ENCODE assay signal across 13 cellular contexts in genomic region chr7:42492895-42493294, GRCh38.
A peak's percentile ranks its signal among the peaks of the same experiment; 100 is the strongest.
DNase-seq lines count a peak whose midpoint lies in the region; ATAC-seq and TF ChIP-seq lines count a peak whose summit lies in the region.
"Had no signal": no experiment of that assay in that cellular context is flagged by ENCODE, and none has a peak within 500 bp of the region (broad histone marks: within the 10 kb centered on the region; RNA-seq: fewer than 3 reads in every experiment).

No MANE protein-coding gene starts in this region.

- no peak for ATAC-seq in GM19452 (IDR thresholded peaks at IDR 0.05; ENCODE audit: unreplicated experiment)

- H3K4me1 ChIP-seq in HUES64 (ENCODE audit: insufficient read depth, low read length): 0 out of 2 replicates have a peak, but pooled peaks cover 5% of the 10 kb centered on the region

- H3K27me3 ChIP-seq in HUES64 (ENCODE audit: insufficient read depth, low read length): peaks cover 11% of the 10 kb centered on the region
- peaks cover 0 to 4% (median 0%) of the 10 kb centered on the region in 45 donors for H3K27me3 ChIP-seq in dorsolateral prefrontal cortex

- H3K4me3 ChIP-seq in HUES64 (ENCODE audit: low read length): peak overlapping the region; percentile 64
- peak overlapping the region in 55 of 59 donors; percentile 42 to 77 (median 58) for H3K4me3 ChIP-seq in dorsolateral prefrontal cortex

- 78% methylated on average over 5 of the region's 7 CpGs for WGBS in HUES64

- no peaks in the 10 kb centered on the region for H3K36me3 Mint-ChIP-seq in mesothelial cell of epicardium
- H3K36me3 Mint-ChIP-seq in progenitor cell of endocrine pancreas (ENCODE audit: insufficient read depth): no peaks in the 10 kb centered on the region
- H3K36me3 Mint-ChIP-seq: activated naive CD8-positive, alpha-beta T cell; CD4-positive, alpha-beta memory T cell had no signal

- no peak overlapping the region for H3K27ac ChIP-seq in HUES64 (ENCODE audit: low read depth, low read length)
- H3K27ac ChIP-seq in dorsolateral prefrontal cortex: peak overlapping the region in 1 of 59 donors; percentile 20
- H3K27ac ChIP-seq: parathyroid adenoma had no signal

- intact Hi-C loops in dorsolateral prefrontal cortex (cut with DNase I): no loop called here

- no peak overlapping the region for H3K27ac Mint-ChIP-seq in mesothelial cell of epicardium
- H3K27ac Mint-ChIP-seq in progenitor cell of endocrine pancreas: no peak overlapping the region
- H3K27ac Mint-ChIP-seq: activated naive CD8-positive, alpha-beta T cell; CD4-positive, alpha-beta memory T cell had no signal

- TF ChIP-seq CTCF in dorsolateral prefrontal cortex (IDR thresholded peaks at IDR 0.05 in 54 of 56, conservative IDR thresholded peaks at IDR 0.05 in 2 of 56; ENCODE audit: low read depth in 1 of 56, partially characterized antibody in 56 of 56) (no peak), mesothelial cell of epicardium (IDR thresholded peaks at IDR 0.05; ENCODE audit: unreplicated experiment) (no peak), progenitor cell of endocrine pancreas (IDR thresholded peaks at IDR 0.05; ENCODE audit: unreplicated experiment) (no peak)

- H3K9me3 Mint-ChIP-seq in mesothelial cell of epicardium (no peaks in the 10 kb centered on the region), progenitor cell of endocrine pancreas (ENCODE audit: low read depth) (no peaks in the 10 kb centered on the region)

- H3K4me1 Mint-ChIP-seq in mesothelial cell of epicardium: peaks cover 26% of the 10 kb centered on the region
- peaks cover 6% of the 10 kb centered on the region for H3K4me1 Mint-ChIP-seq in progenitor cell of endocrine pancreas (ENCODE audit: low read depth)

- H3K27me3 Mint-ChIP-seq in mesothelial cell of epicardium (ENCODE audit: low read depth) (peaks cover 2% of the 10 kb centered on the region), progenitor cell of endocrine pancreas (peaks cover 66% of the 10 kb centered on the region)

- DNase-seq in dorsolateral prefrontal cortex: no peak
- DNase-seq in mesothelial cell of epicardium (ENCODE audit: low spot score in 2 of 2, unreplicated experiment in 2 of 2): no peak
- DNase-seq in superior temporal gyrus (ENCODE audit: extremely low spot score): peak; percentile 16
- DNase-seq in progenitor cell of endocrine pancreas (ENCODE audit: low spot score, unreplicated experiment): no peak
- DNase-seq in hippocampal formation (lab: John Stamatoyannopoulos, UW): no peak
- DNase-seq in NCI-H2171 (lab: John Stamatoyannopoulos, UW): no peak
- DNase-seq: CD4-positive, alpha-beta memory T cell; Karpas-422; NCI-H1930 had no signal

- H3K9me3 ChIP-seq in HUES64 (ENCODE audit: insufficient read depth, low read depth, low read length): no peaks in the 10 kb centered on the region

- H3K36me3 ChIP-seq in HUES64 (ENCODE audit: insufficient read depth, low read length): no peaks in the 10 kb centered on the region

- peak overlapping the region; percentile 70 for H3K4me3 Mint-ChIP-seq in mesothelial cell of epicardium
- H3K4me3 Mint-ChIP-seq in progenitor cell of endocrine pancreas (ENCODE audit: low read depth): no peak overlapping the region
- H3K4me3 Mint-ChIP-seq: activated naive CD8-positive, alpha-beta T cell had no signal

- no peak overlapping the region for H3K9ac ChIP-seq in HUES64 (ENCODE audit: low read depth, low read length)
- H3K9ac ChIP-seq: parathyroid adenoma had no signal
